25 cellular contexts compared by ENCODE assay signal in genomic region chr15:99956022-99956775, GRCh38.
DNase-seq lines count a peak whose midpoint lies in the region; ATAC-seq and TF ChIP-seq lines count a peak whose summit lies in the region.
"Had no signal": no experiment of that assay in that cellular context is flagged by ENCODE, and none has a peak within 500 bp of the region (broad histone marks: within the 10 kb centered on the region; RNA-seq: fewer than 3 reads in every experiment).

No MANE protein-coding gene starts in this region.

- POLR2A ChIA-PET in Caco-2 (lab: Charles Lee) = no interaction called here
- POLR2A ChIA-PET in RWPE1 (lab: Yijun Ruan, JAX; ENCODE audit: low non-redundant PET) = no interaction called here

- H3K4me3 Mint-ChIP-seq in Caco-2 (ENCODE audit: unreplicated experiment) (no peak overlapping the region), endothelial cell (ENCODE audit: unreplicated experiment) (no peak overlapping the region)
- H3K4me3 Mint-ChIP-seq: activated CD4-positive, alpha-beta T cell treated with anti-CD3 and anti-CD28 coated beads for 36 hours; activated naive CD8-positive, alpha-beta T cell treated with anti-CD3 and anti-CD28 coated beads for 36 hours; activated T-helper 17 cell treated with anti-CD3 and anti-CD28 coated beads, Interleukin-2, amount 50 U/mL, for 72 hours; HFFc6; natural killer cell treated with Interleukin-12 subunit alpha and Interleukin-12 subunit beta and Interleukin-15 and Interleukin-18, amount 100 ng/mL, for 72 hours; stimulated activated effector memory CD8-positive, alpha-beta T cell treated with anti-CD3 and anti-CD28 coated beads, Interleukin-12 subunit alpha, Interleukin-12 subunit beta, amount 100 ng/mL, for 72 hours had no signal

- TF ChIP-seq POLR2A in right lobe of liver (IDR thresholded peaks at IDR 0.05) = no peak

- no peaks in the 10 kb centered on the region for H4K20me1 ChIP-seq in osteoblast (ENCODE audit: insufficient read depth, low read length)
- H4K20me1 ChIP-seq in smooth muscle cell (ENCODE audit: low read depth) = no peaks in the 10 kb centered on the region

- H3K36me3 Mint-ChIP-seq in Caco-2 (ENCODE audit: insufficient read depth, unreplicated experiment) (no peaks in the 10 kb centered on the region), endothelial cell (ENCODE audit: low read depth, unreplicated experiment) (no peaks in the 10 kb centered on the region)
- H3K36me3 Mint-ChIP-seq: activated naive CD8-positive, alpha-beta T cell treated with anti-CD3 and anti-CD28 coated beads for 36 hours; natural killer cell treated with Interleukin-12 subunit alpha and Interleukin-12 subunit beta and Interleukin-15 and Interleukin-18, amount 100 ng/mL, for 72 hours; stimulated activated effector memory CD8-positive, alpha-beta T cell treated with anti-CD3 and anti-CD28 coated beads, Interleukin-12 subunit alpha, Interleukin-12 subunit beta, amount 100 ng/mL, for 72 hours had no signal

- no peak overlapping the region for H3K4me2 ChIP-seq in osteoblast (ENCODE audit: insufficient read depth, low read length)
- no peak overlapping the region for H3K4me2 ChIP-seq in smooth muscle cell

- peak overlapping the region; percentile 29 for H3K27ac Mint-ChIP-seq in Caco-2 (ENCODE audit: unreplicated experiment)
- peak overlapping the region; percentile 61 for H3K27ac Mint-ChIP-seq in endothelial cell (ENCODE audit: unreplicated experiment)
- H3K27ac Mint-ChIP-seq: activated CD4-positive, alpha-beta T cell treated with anti-CD3 and anti-CD28 coated beads for 36 hours; activated naive CD8-positive, alpha-beta T cell treated with anti-CD3 and anti-CD28 coated beads for 36 hours; activated T-helper 17 cell treated with anti-CD3 and anti-CD28 coated beads, Interleukin-2, amount 50 U/mL, for 72 hours; HFFc6; natural killer cell treated with Interleukin-12 subunit alpha and Interleukin-12 subunit beta and Interleukin-15 and Interleukin-18, amount 100 ng/mL, for 72 hours; stimulated activated effector memory CD8-positive, alpha-beta T cell treated with anti-CD3 and anti-CD28 coated beads, Interleukin-12 subunit alpha, Interleukin-12 subunit beta, amount 100 ng/mL, for 72 hours had no signal

- H3K79me2 ChIP-seq in osteoblast (ENCODE audit: insufficient read depth, low read length) (no peaks in the 10 kb centered on the region), smooth muscle cell (ENCODE audit: low read depth) (no peaks in the 10 kb centered on the region)

- TF ChIP-seq CTCF in Caco-2 (IDR thresholded peaks at IDR 0.05; ENCODE audit: insufficient read depth in 1 of 2, low read depth in 1 of 2, low read length in 1 of 2, severe bottlenecking in 1 of 2, unreplicated experiment in 1 of 2) (no peak), RWPE1 (conservative IDR thresholded peaks at IDR 0.05; ENCODE audit: low read depth) (no peak), endothelial cell (IDR thresholded peaks at IDR 0.05; ENCODE audit: unreplicated experiment) (no peak), osteoblast (IDR thresholded peaks at IDR 0.05; ENCODE audit: extremely low read depth, low read depth, low read length) (no peak), right lobe of liver (IDR thresholded peaks at IDR 0.05) (no peak), smooth muscle cell (IDR thresholded peaks at IDR 0.05; ENCODE audit: borderline replicate concordance, insufficient read depth, poor library complexity, severe bottlenecking) (no peak)

- no peak for DNase-seq in Caco-2
- peak; percentile 80 for DNase-seq in RWPE1 (ENCODE audit: low spot score)
- DNase-seq in endothelial cell (ENCODE audit: low spot score) = no peak
- DNase-seq in osteoblast (ENCODE audit: insufficient read length, low spot score, missing footprints) = peak; percentile 22
- DNase-seq in HT-29 (ENCODE audit: low spot score) = no peak
- DNase-seq in right lobe of liver = no peak
- no peak for DNase-seq in smooth muscle cell (lab: John Stamatoyannopoulos, UW; ENCODE audit: unreplicated experiment)
- DNase-seq: activated CD4-positive, alpha-beta T cell treated with anti-CD3 and anti-CD28 coated beads for 36 hours; activated naive CD8-positive, alpha-beta T cell treated with anti-CD3 and anti-CD28 coated beads for 36 hours; CD4-positive, CD25-positive, alpha-beta regulatory T cell; cerebellar nuclear complex; effector CD8-positive, alpha-beta T cell; glutamatergic neuron; HFFc6; left colon; midbrain; NCI-H1092 treated with DMSO at 0.1 percent for 48 hours; NCI-H2029 treated with DMSO at 0.1 percent for 48 hours; OCI-M1; stimulated activated CD4-positive, alpha-beta T cell treated with anti-CD3 and anti-CD28 coated beads, Interleukin-1b, Interleukin-23, amount 100 ng/mL, for 48 hours had no signal

- H3K27me3 Mint-ChIP-seq in Caco-2 (ENCODE audit: insufficient read depth, unreplicated experiment) (no peaks in the 10 kb centered on the region), endothelial cell (ENCODE audit: unreplicated experiment) (peaks cover 7% of the 10 kb centered on the region)

- no peak overlapping the region for H2AFZ ChIP-seq in osteoblast (ENCODE audit: low read length)
- no peak overlapping the region for H2AFZ ChIP-seq in smooth muscle cell (ENCODE audit: low read depth)

- no peaks in the 10 kb centered on the region for H3K4me1 Mint-ChIP-seq in Caco-2 (ENCODE audit: low read depth, unreplicated experiment)
- no peaks in the 10 kb centered on the region for H3K4me1 Mint-ChIP-seq in endothelial cell (ENCODE audit: unreplicated experiment)

- no peaks in the 10 kb centered on the region for H3F3A ChIP-seq in smooth muscle cell (ENCODE audit: low read depth)

- H3K9me3 Mint-ChIP-seq in Caco-2 (ENCODE audit: unreplicated experiment) (no peaks in the 10 kb centered on the region), endothelial cell (ENCODE audit: unreplicated experiment) (no peaks in the 10 kb centered on the region)
- H3K9me3 Mint-ChIP-seq: activated naive CD8-positive, alpha-beta T cell treated with anti-CD3 and anti-CD28 coated beads for 36 hours; activated T-helper 17 cell treated with anti-CD3 and anti-CD28 coated beads, Interleukin-2, amount 50 U/mL, for 72 hours; natural killer cell treated with Interleukin-12 subunit alpha and Interleukin-12 subunit beta and Interleukin-15 and Interleukin-18, amount 100 ng/mL, for 72 hours; stimulated activated effector memory CD8-positive, alpha-beta T cell treated with anti-CD3 and anti-CD28 coated beads, Interleukin-12 subunit alpha, Interleukin-12 subunit beta, amount 100 ng/mL, for 72 hours had no signal

- H3K9ac ChIP-seq in smooth muscle cell (ENCODE audit: low read depth) = no peak overlapping the region

- CTCF ChIA-PET in Caco-2 (lab: Charles Lee) (interaction anchor here (0.6 kb wide), 1 partner anchor 151 kb away, joined by 3 read pairs; no protein-coding TSS in a partner anchor), RWPE1 (lab: Yijun Ruan, JAX) (interaction anchor here (0.5 kb wide), 1 partner anchor 568 kb away, joined by 3 read pairs; no protein-coding TSS in a partner anchor)

- intact Hi-C loops in Caco-2 (cut with micrococcal nuclease; ENCODE audit: unreplicated experiment) = no loop called here
- intact Hi-C loops in right lobe of liver (cut with DNase I) = no loop called here

- no TSS peak for BruUV-seq in Caco-2 (replicated peaks; lab: Mats Ljungman, UMichigan)

- WGBS in right lobe of liver (ENCODE audit: insufficient coverage, low coverage, low lambda C conversion rate, missing lambda C conversion rate) = 72% methylated on average over 11 of the region's 11 CpGs
- WGBS in smooth muscle cell (ENCODE audit: low lambda C conversion rate) = 92% methylated on average over 11 of the region's 11 CpGs

- H3K9me3 ChIP-seq in Caco-2 (no peaks in the 10 kb centered on the region), osteoblast (ENCODE audit: low read depth, low read length) (no peaks in the 10 kb centered on the region), right lobe of liver (no peaks in the 10 kb centered on the region), smooth muscle cell (replicated peaks; ENCODE audit: low read depth) (no peaks in the 10 kb centered on the region)
- H3K9me3 ChIP-seq: suprapubic skin had no signal

- H3K36me3 ChIP-seq in Caco-2 (ENCODE audit: control insufficient read depth, insufficient read depth, low read length) (no peaks in the 10 kb centered on the region), osteoblast (ENCODE audit: insufficient read depth, low read length) (no peaks in the 10 kb centered on the region), right lobe of liver (no peaks in the 10 kb centered on the region), smooth muscle cell (ENCODE audit: low read depth) (no peaks in the 10 kb centered on the region)
- H3K36me3 ChIP-seq: suprapubic skin had no signal

- no peaks in the 10 kb centered on the region for H3K4me1 ChIP-seq in Caco-2
- H3K4me1 ChIP-seq in osteoblast (ENCODE audit: insufficient read depth, low read length) = no peaks in the 10 kb centered on the region
- no peaks in the 10 kb centered on the region for H3K4me1 ChIP-seq in right lobe of liver
- no peaks in the 10 kb centered on the region for H3K4me1 ChIP-seq in smooth muscle cell (ENCODE audit: low read depth)

- H3K27ac ChIP-seq in RWPE1 (peak overlapping the region; percentile 67), osteoblast (ENCODE audit: low read depth, low read length) (no peak overlapping the region), right lobe of liver (no peak overlapping the region), smooth muscle cell (ENCODE audit: low read depth) (no peak overlapping the region)
- H3K27ac ChIP-seq: suprapubic skin had no signal

- ATAC-seq in GM21526 (IDR thresholded peaks at IDR 0.05; ENCODE audit: low FRiP score, unreplicated experiment) = no peak
- ATAC-seq in right lobe of liver = no peak
- ATAC-seq: activated CD4-positive, alpha-beta T cell treated with anti-CD3 and anti-CD28 coated beads for 36 hours; activated T-helper 17 cell treated with anti-CD3 and anti-CD28 coated beads, Interleukin-2, amount 50 U/mL, for 72 hours; left colon; stimulated activated effector memory CD8-positive, alpha-beta T cell treated with anti-CD3 and anti-CD28 coated beads, Interleukin-12 subunit alpha, Interleukin-12 subunit beta, amount 100 ng/mL, for 72 hours had no signal

- no peaks in the 10 kb centered on the region for H3K27me3 ChIP-seq in Caco-2 (replicated peaks; ENCODE audit: control insufficient read depth, insufficient read depth, low read length)
- H3K27me3 ChIP-seq in osteoblast (ENCODE audit: insufficient read depth, low read length) = peaks cover 8% of the 10 kb centered on the region
- no peaks in the 10 kb centered on the region for H3K27me3 ChIP-seq in right lobe of liver
- peaks cover 8% of the 10 kb centered on the region for H3K27me3 ChIP-seq in smooth muscle cell (ENCODE audit: low read depth)

- H3K4me3 ChIP-seq in Caco-2 (ENCODE audit: low read depth, low read length) (no peak overlapping the region), osteoblast (ENCODE audit: insufficient read depth, low read length) (no peak overlapping the region), right lobe of liver (no peak overlapping the region), smooth muscle cell (no peak overlapping the region)
- H3K4me3 ChIP-seq: suprapubic skin had no signal

Comparison
In these comparisons a context has a peak if more than half of its experiments do, and no peak if none do; other contexts are left out.
1. DNase-seq: peak in RWPE1 (single experiment) and osteoblast (single experiment); none in Caco-2 (0 of 2), endothelial cell (single experiment), HT-29 (single experiment), right lobe of liver (0 of 3) and smooth muscle cell (single experiment).